Comparison of ENCODE assay signal across 21 cellular contexts in the genomic region with DNA sequence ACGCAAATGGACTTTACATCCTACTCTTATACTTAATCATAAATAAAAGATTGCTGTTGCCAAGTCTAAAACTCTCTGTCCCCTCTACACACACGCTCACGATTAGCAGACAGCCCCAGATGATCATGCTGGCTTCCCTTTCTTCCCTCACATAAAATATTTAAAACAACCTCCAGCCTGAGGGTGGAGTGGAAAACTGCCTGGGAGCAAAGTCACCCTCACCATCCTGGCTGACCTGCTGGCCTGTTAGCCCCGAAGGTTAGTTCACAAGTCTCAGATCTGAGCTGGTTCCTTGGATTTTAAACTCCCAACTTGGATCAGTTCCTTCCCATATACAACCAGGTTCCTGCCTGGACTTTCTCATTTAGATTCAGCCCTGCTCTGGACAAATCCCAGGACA.
"Had no signal": no experiment of that assay in that cellular context is flagged by ENCODE, and none has a peak within 500 bp of the region (broad histone marks: within the 10 kb centered on the region; RNA-seq: fewer than 3 reads in every experiment).

No MANE protein-coding gene starts in this region.

- H3K27me3 Mint-ChIP-seq: naive thymus-derived CD4-positive, alpha-beta T cell; progenitor cell of endocrine pancreas; stimulated activated naive CD8-positive, alpha-beta T cell treated with anti-CD3 and anti-CD28 coated beads, Interleukin-15, Interleukin-2, amounts not matched to agents 100 ng/mL and 50 ng/mL, for 24 hours had no signal

- H3K27ac Mint-ChIP-seq: endodermal cell; naive thymus-derived CD4-positive, alpha-beta T cell; progenitor cell of endocrine pancreas; stimulated activated naive CD8-positive, alpha-beta T cell treated with anti-CD3 and anti-CD28 coated beads, Interleukin-15, Interleukin-2, amounts not matched to agents 100 ng/mL and 50 ng/mL, for 24 hours had no signal

- H3K27ac ChIP-seq: coronary artery, pancreas, tibial artery, upper lobe of right lung, vagina had no signal

- H3K4me1 ChIP-seq: pancreas, tibial artery, upper lobe of right lung, vagina had no signal

- H3K4me3 Mint-ChIP-seq: endodermal cell; naive thymus-derived CD4-positive, alpha-beta T cell; neural crest cell; stimulated activated naive CD8-positive, alpha-beta T cell treated with anti-CD3 and anti-CD28 coated beads, Interleukin-15, Interleukin-2, amounts not matched to agents 100 ng/mL and 50 ng/mL, for 24 hours had no signal

- H3K4me3 ChIP-seq: coronary artery, pancreas, smooth muscle cell, tibial artery, upper lobe of right lung, vagina had no signal

- H3K27me3 ChIP-seq: pancreas, tibial artery, upper lobe of right lung, vagina had no signal

- H3K9me3 ChIP-seq: pancreas, tibial artery, upper lobe of right lung, vagina had no signal

- FAIRE-seq: endothelial cell of umbilical vein, islet of Langerhans, pancreas had no signal

- DNase-seq: effector CD4-positive, alpha-beta T cell; endodermal cell; foreskin melanocyte; head of caudate nucleus; hippocampal formation; kidney glomerular epithelial cell; naive thymus-derived CD4-positive, alpha-beta T cell; nucleus accumbens; pancreas; right cardiac atrium; stimulated activated CD4-positive, alpha-beta T cell treated with anti-CD3 and anti-CD28 coated beads, Interleukin-2, amount 100 ng/mL, for 48 hours; tibial artery; upper lobe of right lung had no signal

- H3K9me3 Mint-ChIP-seq: endodermal cell; naive thymus-derived CD4-positive, alpha-beta T cell; neural crest cell; stimulated activated naive CD8-positive, alpha-beta T cell treated with anti-CD3 and anti-CD28 coated beads, Interleukin-15, Interleukin-2, amounts not matched to agents 100 ng/mL and 50 ng/mL, for 24 hours had no signal

- H3K4me2 ChIP-seq: smooth muscle cell had no signal
